8 cellular contexts compared by ENCODE assay signal in genomic region chr16:67163903-67164558, GRCh38. TPM values are rescaled to one million over a fixed set of nuclear protein-coding genes. Genes with fewer than 3 reads are reported as not detected.
A peak's percentile ranks its signal among the peaks of the same experiment; 100 is the strongest.
DNase-seq lines count a peak whose midpoint lies in the region; ATAC-seq and TF ChIP-seq lines count a peak whose summit lies in the region.

No MANE protein-coding gene starts in this region.

- H3K4me1 ChIP-seq in ES-I3 (ENCODE audit: insufficient read depth, low read length): no peaks in the 10 kb centered on the region; the same call in 1 of the 2 replicates
- peaks cover 0 to 96% (median 43%) of the 10 kb centered on the region in 3 donors for H3K4me1 ChIP-seq in gastroesophageal sphincter
- peaks cover 14% of the 10 kb centered on the region for H3K4me1 ChIP-seq in rectal smooth muscle tissue (ENCODE audit: control insufficient read depth, insufficient read depth, low read length)

- peak overlapping the region; percentile 46 for H3K9ac ChIP-seq in ES-I3 (ENCODE audit: low read depth, low read length)
- H3K9ac ChIP-seq in rectal smooth muscle tissue (ENCODE audit: low read length): no peak overlapping the region

- no peaks in the 10 kb centered on the region; the same call in 1 of the 2 replicates for H3K9me3 ChIP-seq in ES-I3 (ENCODE audit: control insufficient read depth, insufficient read depth, low read length)
- no peaks in the 10 kb centered on the region for H3K9me3 ChIP-seq in gastroesophageal sphincter

- in situ Hi-C loops in SK-MEL-5 (cut with HindIII; ENCODE audit: low pct_unique_long_range_greater_than_20kb, low sequenced_read_pairs): no loop called here

- 0 to 2% methylated on average over 13 to 15 of the region's 39 CpGs for WGBS in gastroesophageal sphincter (ENCODE audit: low coverage in 1 of 2), 2 donors

- H3K27me3 ChIP-seq in gastroesophageal sphincter (peaks cover 38% of the 10 kb centered on the region), rectal smooth muscle tissue (ENCODE audit: control insufficient read depth, insufficient read depth, low read length) (peaks cover 35% of the 10 kb centered on the region)

- H3K4me3 ChIP-seq in gastroesophageal sphincter: peak overlapping the region; percentile 21 to 58
- peak overlapping the region; percentile 57 for H3K4me3 ChIP-seq in rectal smooth muscle tissue (ENCODE audit: low read length)

- H3K36me3 ChIP-seq in ES-I3 (ENCODE audit: insufficient read depth, low read length) (no peaks in the 10 kb centered on the region), gastroesophageal sphincter (peaks cover 0 to 19% of the 10 kb centered on the region in 2 donors), rectal smooth muscle tissue (ENCODE audit: control insufficient read depth, insufficient read depth, low read length) (no peaks in the 10 kb centered on the region)

- TF ChIP-seq CTCF in gastroesophageal sphincter (IDR thresholded peaks at IDR 0.05): no peak

- H3K27ac ChIP-seq in gastroesophageal sphincter (peak overlapping the region; percentile 78 to 97 (median 90)), rectal smooth muscle tissue (ENCODE audit: low read depth, low read length) (peak overlapping the region; percentile 67)

- TF ChIP-seq POLR2A in gastroesophageal sphincter (IDR thresholded peaks at IDR 0.05): peak in 1 of 2 donors; percentile 6

- no peak for TF ChIP-seq EP300 in gastroesophageal sphincter (IDR thresholded peaks at IDR 0.05)

- DNase-seq in SK-MEL-5 (ENCODE audit: low read depth, low spot score) (peak; percentile 21), NCI-H2171 (lab: John Stamatoyannopoulos, UW) (no peak), NOMO-1 (lab: John Stamatoyannopoulos, UW; ENCODE audit: unreplicated experiment in 2 of 2) (no peak)
- DNase-seq in stimulated activated CD4-positive, alpha-beta T cell treated with anti-CD3 and anti-CD28 coated beads, Interleukin-4, amount 100 ng/mL, for 24 hours: no peak

- ATAC-seq in gastroesophageal sphincter (peak; percentile 35), HG02870 (IDR thresholded peaks at IDR 0.05; ENCODE audit: unreplicated experiment) (no peak)

RNA-seq across cellular contexts. Expression of gene HSF4, which starts 0.5 kb away (rescaled TPM):
- 28.7 and 40.9 TPM in 2 replicates for total RNA-seq in SK-MEL-5 (2014; rRNA removed; shearing (Covaris generic))
- 2.9 and 3.1 TPM in 2 replicates for polyA plus RNA-seq in SK-MEL-5 (2015; cell fraction: cytosol; rRNA removed)
- polyA plus RNA-seq in SK-MEL-5 (2015; cell fraction: nucleus; rRNA removed): 815 and 943 TPM in 2 replicates
- 100 to 1,000 TPM in 1 of 4 donors, 10 to 100 TPM in 2, 1 to 10 TPM in 1; 7.7 to 110 (median 59.4) TPM for total RNA-seq in gastroesophageal sphincter

RNA-seq across cellular contexts. Expression of gene FBXL8, which starts 4.3 kb away (rescaled TPM):
- total RNA-seq in SK-MEL-5 (2014; rRNA removed; shearing (Covaris generic)): 5.1 and 6.4 TPM in 2 replicates
- 3.8 and 5.0 TPM in 2 replicates for polyA plus RNA-seq in SK-MEL-5 (2015; cell fraction: cytosol; rRNA removed)
- 164 and 185 TPM in 2 replicates for polyA plus RNA-seq in SK-MEL-5 (2015; cell fraction: nucleus; rRNA removed)
- total RNA-seq in gastroesophageal sphincter: 10 to 100 TPM in 3 of 4 donors, 1 to 10 TPM in 1; 6.9 to 18.8 (median 14.2) TPM

RNA-seq across cellular contexts. Expression of gene TRADD, which starts 4.3 kb away (rescaled TPM):
- 18.3 and 21.1 TPM in 2 replicates for total RNA-seq in SK-MEL-5 (2014; rRNA removed; shearing (Covaris generic))
- 18.1 and 18.3 TPM in 2 replicates for polyA plus RNA-seq in SK-MEL-5 (2015; cell fraction: cytosol; rRNA removed)
- 38.5 and 58.4 TPM in 2 replicates for polyA plus RNA-seq in SK-MEL-5 (2015; cell fraction: nucleus; rRNA removed)
- 10 to 100 TPM; 26.1 to 39.7 (median 28.9) TPM for total RNA-seq in gastroesophageal sphincter

RNA-seq across cellular contexts. Expression of gene NOL3, which starts 6.3 kb away (rescaled TPM):
- 7.8 and 13.2 TPM in 2 replicates for total RNA-seq in SK-MEL-5 (2014; rRNA removed; shearing (Covaris generic))
- polyA plus RNA-seq in SK-MEL-5 (2015; cell fraction: cytosol; rRNA removed): 11.3 and 15.5 TPM in 2 replicates
- polyA plus RNA-seq in SK-MEL-5 (2015; cell fraction: nucleus; rRNA removed): 73.0 and 87.1 TPM in 2 replicates
- total RNA-seq in gastroesophageal sphincter: 10 to 100 TPM; 23.0 to 78.9 (median 49.9) TPM

RNA-seq across cellular contexts. Expression of gene B3GNT9, which starts 13.2 kb away (rescaled TPM):
- 0.92 and 2.0 TPM in 2 replicates for total RNA-seq in SK-MEL-5 (2014; rRNA removed; shearing (Covaris generic))
- 2.0 and 2.8 TPM in 2 replicates for polyA plus RNA-seq in SK-MEL-5 (2015; cell fraction: cytosol; rRNA removed)
- 2.7 and 2.9 TPM in 2 replicates for polyA plus RNA-seq in SK-MEL-5 (2015; cell fraction: nucleus; rRNA removed)
- 10 to 100 TPM; 16.3 to 33.6 (median 23.1) TPM for total RNA-seq in gastroesophageal sphincter
